Comparison of ENCODE assay signal across 15 cellular contexts in the genomic region with DNA sequence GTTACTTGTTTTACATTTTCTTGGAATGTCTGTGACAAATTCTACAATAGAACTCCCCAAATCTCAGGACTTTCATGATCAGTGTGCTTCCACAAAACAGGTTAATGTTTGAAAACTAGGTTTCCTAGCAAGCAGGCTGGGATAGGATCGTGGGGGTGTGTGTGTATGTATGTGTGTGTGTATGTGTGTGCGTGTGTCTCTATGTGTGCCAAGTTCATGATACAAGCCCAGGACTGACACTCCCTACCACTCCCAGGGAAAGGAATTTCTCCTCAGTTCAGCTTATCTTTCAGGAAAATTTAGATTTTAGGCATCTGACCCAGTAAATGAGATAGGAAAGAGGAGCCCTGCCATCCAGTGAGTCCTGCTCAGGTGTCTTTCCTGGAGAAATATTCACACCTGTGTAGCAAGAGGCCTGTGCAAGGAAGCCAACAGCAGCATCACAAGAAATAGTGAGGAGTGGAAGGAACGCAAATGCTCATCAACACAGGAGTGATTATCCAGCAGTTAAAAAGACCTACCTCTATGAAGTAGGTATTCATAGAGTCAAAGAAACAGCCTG. TPM values are rescaled to one million over a fixed set of nuclear protein-coding genes. Genes with fewer than 3 reads are reported as not detected.
"Had no signal": no experiment of that assay in that cellular context is flagged by ENCODE, and none has a peak within 500 bp of the region (broad histone marks: within the 10 kb centered on the region; RNA-seq: fewer than 3 reads in every experiment).

No MANE protein-coding gene starts in this region.

- DNase-seq: activated gamma-delta T cell treated with Interleukin-2 at 50 U/mL for 16 hours; activated naive CD8-positive, alpha-beta T cell treated with anti-CD3 and anti-CD28 coated beads for 36 hours; activated T-cell treated with anti-CD3 and anti-CD28 coated beads for 4 hours; central memory CD4-positive, alpha-beta T cell; dorsolateral prefrontal cortex; gastrocnemius medialis; kidney; left ventricle myocardium inferior; mammary epithelial cell; naive B cell; psoas muscle; stimulated activated CD4-positive, alpha-beta T cell treated with anti-CD3 and anti-CD28 coated beads, Interleukin-2, amount 100 ng/mL, for 48 hours; T-helper 2 cell; upper lobe of left lung had no signal

- H3K27ac ChIP-seq: dorsolateral prefrontal cortex, gastrocnemius medialis, left ventricle myocardium inferior, psoas muscle, upper lobe of left lung had no signal

RNA-seq across cellular contexts. Expression of gene ABLIM3, which starts 13.8 kb away (rescaled TPM):
- total RNA-seq: activated naive CD8-positive, alpha-beta T cell treated with anti-CD3 and anti-CD28 coated beads for 36 hours; activated T-helper 1 cell treated with anti-CD3 and anti-CD28 coated beads, Interleukin-12 subunit alpha, Interleukin-12 subunit beta, Interleukin-2, Interleukin-4 antibody, amounts not matched to agents 30 ng/mL and 10 ng/mL and 1 ng/mL, durations not matched to agents 14 hours and 24 hours and 36 hours had no signal
